Comparison of ENCODE assay signal across 10 cellular contexts in the genomic region with DNA sequence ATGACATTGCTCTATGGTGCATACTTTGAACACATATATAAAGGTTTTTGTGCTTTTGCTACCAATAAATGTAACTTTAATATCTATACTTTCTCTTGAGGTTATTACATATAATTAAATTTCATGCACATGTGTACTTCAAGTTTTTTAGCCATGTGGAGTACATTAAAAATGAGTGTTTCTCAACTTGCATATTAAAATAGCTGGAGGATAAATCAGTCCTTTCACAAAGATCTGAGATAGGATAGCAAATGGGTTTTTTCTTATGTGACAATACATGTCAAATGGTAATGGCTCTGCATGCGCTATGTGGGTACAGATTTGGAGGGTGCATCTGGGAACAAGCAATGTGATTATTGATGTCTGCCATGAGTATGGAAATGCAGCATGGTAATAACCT. TPM values are rescaled to one million over a fixed set of nuclear protein-coding genes. Genes with fewer than 3 reads are reported as not detected.
"Had no signal": no experiment of that assay in that cellular context is flagged by ENCODE, and none has a peak within 500 bp of the region (broad histone marks: within the 10 kb centered on the region; RNA-seq: fewer than 3 reads in every experiment).

No MANE protein-coding gene starts in this region.

- H3K4me3 Mint-ChIP-seq: GM23338, H9, HFFc6 had no signal

- H3K27ac ChIP-seq: GM23248 had no signal

- H3K4me1 ChIP-seq: HAP-1 had no signal

- H3K36me3 ChIP-seq: HAP-1 had no signal

- H3K27ac Mint-ChIP-seq: GM23338, H9, HFFc6 had no signal

- H3K9me3 ChIP-seq: HAP-1 had no signal

- H3K9me3 Mint-ChIP-seq: GM23338, H9 had no signal

- ATAC-seq: GM23338, HCT116 had no signal

- H3K9ac ChIP-seq: GM23248 had no signal

- H3K4me1 Mint-ChIP-seq: GM23338, H9 had no signal

- H3K4me2 ChIP-seq: GM23338 had no signal

- H2AFZ ChIP-seq: GM23248, GM23338 had no signal

- H3K4me3 ChIP-seq: GM23248, GM23338, HAP-1 had no signal

- DNase-seq: GM23248, GOT3, H7, H9, HCEC 1CT, HFFc6 had no signal

RNA-seq across cellular contexts. Expression of gene COL6A6, which starts 48.7 kb away (rescaled TPM):
- total RNA-seq: GM23248, H4, H7 had no signal
- polyA plus RNA-seq: GM23248 had no signal
